15 cellular contexts compared by ENCODE assay signal in genomic region chr2:55861733-55862132, GRCh38.
DNase-seq lines count a peak whose midpoint lies in the region; ATAC-seq and TF ChIP-seq lines count a peak whose summit lies in the region.
"Had no signal": no experiment of that assay in that cellular context is flagged by ENCODE, and none has a peak within 500 bp of the region (broad histone marks: within the 10 kb centered on the region; RNA-seq: fewer than 3 reads in every experiment).

No MANE protein-coding gene starts in this region.

- ATAC-seq in Right ventricle myocardium inferior (peak; percentile 7), Right ventricle myocardium superior (ENCODE audit: poor library complexity) (no peak), GM18909 (IDR thresholded peaks at IDR 0.05; ENCODE audit: poor library complexity, unreplicated experiment) (no peak)
- ATAC-seq: HCT116 had no signal

- H3K27ac ChIP-seq in ovary: peak overlapping the region; percentile 26 to 51

- H3K4me3 ChIP-seq in ovary: no peak overlapping the region
- H3K4me3 ChIP-seq: Peyer's patch had no signal

- DNase-seq in Right ventricle myocardium inferior (ENCODE audit: missing footprints): no peak
- no peak for DNase-seq in Right ventricle myocardium superior
- DNase-seq in fibroblast of gingiva (ENCODE audit: low read depth): peak; percentile 45
- peak in 3 of 5 donors; percentile 22 to 47 (median 44) for DNase-seq in ovary
- DNase-seq in NCI-H526 (lab: John Stamatoyannopoulos, UW): no peak
- DNase-seq in mesenteric fat pad (ENCODE audit: low spot score): no peak
- no peak for DNase-seq in DMS79 treated with DMSO at 0.1 percent for 48 hours (lab: John Stamatoyannopoulos, UW)
- DNase-seq: activated CD4-positive, alpha-beta T cell treated with anti-CD3 and anti-CD28 coated beads, Interleukin-2, amount 50 U/mL, for 1 hour; NCI-H446 treated with DMSO at 0.1 percent for 48 hours; Peyer's patch; posterior cingulate gyrus; stimulated activated CD4-positive, alpha-beta T cell treated with anti-CD3 and anti-CD28 coated beads, Interleukin-2, amount 100 ng/mL, for 48 hours; stimulated activated naive CD4-positive, alpha-beta T cell had no signal

- no peak for TF ChIP-seq POLR2A in ovary (IDR thresholded peaks at IDR 0.05)

- H3K36me3 ChIP-seq in ovary: no peaks in the 10 kb centered on the region
- H3K36me3 ChIP-seq: Peyer's patch had no signal

- no peaks in the 10 kb centered on the region for H3K27me3 ChIP-seq in ovary
- H3K27me3 ChIP-seq: Peyer's patch had no signal

- no peak for TF ChIP-seq CTCF in ovary (IDR thresholded peaks at IDR 0.05)

- TF ChIP-seq EP300 in ovary (IDR thresholded peaks at IDR 0.05): no peak

- no peaks in the 10 kb centered on the region for H3K9me3 ChIP-seq in ovary
- H3K9me3 ChIP-seq: Peyer's patch had no signal

- intact Hi-C loops in Right ventricle myocardium inferior (cut with DNase I) (no loop called here), Right ventricle myocardium superior (cut with DNase I) (no loop called here), ovary (cut with DNase I) (no loop called here)

- H3K4me1 ChIP-seq in ovary (ENCODE audit: insufficient read depth): peaks cover 14% of the 10 kb centered on the region
- H3K4me1 ChIP-seq: Peyer's patch had no signal

- WGBS in ovary, 3 donors: 92 to 93% (median 92%) methylated on average over 6 of the region's 6 CpGs

Comparison
In these comparisons a context has a peak if more than half of its experiments do, and no peak if none do; other contexts are left out.
1. DNase-seq: peak in fibroblast of gingiva (single experiment) and ovary (3 of 5); none in Right ventricle myocardium inferior (single experiment), Right ventricle myocardium superior (single experiment), NCI-H526 (0 of 2), mesenteric fat pad (single experiment) and DMS79 treated with DMSO at 0.1 percent for 48 hours (single experiment).